ENCODE assay signal across 15 cellular contexts in genomic region chr10:131689016-131689415, GRCh38.
DNase-seq lines count a peak whose midpoint lies in the region; ATAC-seq and TF ChIP-seq lines count a peak whose summit lies in the region.
"Had no signal": no experiment of that assay in that cellular context is flagged by ENCODE, and none has a peak within 500 bp of the region (broad histone marks: within the 10 kb centered on the region; RNA-seq: fewer than 3 reads in every experiment).

No MANE protein-coding gene starts in this region.

- no peaks in the 10 kb centered on the region for H3K27me3 ChIP-seq in mesendoderm (ENCODE audit: insufficient read depth, low read length, poor library complexity)

- CTCF ChIA-PET in WTC11 (lab: Charles Lee): interaction anchor here (0.9 to 1.9 kb wide), 6 partner anchors 12 to 376 kb away, joined by 3 to 8 read pairs (median 4); no protein-coding TSS in a partner anchor

- H3K79me2 ChIP-seq in mesendoderm (ENCODE audit: control insufficient read depth, insufficient read depth, low read length): no peaks in the 10 kb centered on the region

- no peak overlapping the region for H4K8ac ChIP-seq in mesendoderm (ENCODE audit: low read depth, low read length)

- no peak overlapping the region for H4K5ac ChIP-seq in mesendoderm (ENCODE audit: low read length)

- intact Hi-C loops in natural killer cell (cut with micrococcal nuclease): no loop called here

- no peak overlapping the region for H3K27ac ChIP-seq in mesendoderm (ENCODE audit: low read depth, low read length)
- H3K27ac ChIP-seq: SK-N-MC had no signal

- no peaks in the 10 kb centered on the region for H3K36me3 Mint-ChIP-seq in natural killer cell treated with Interleukin-12 subunit alpha and Interleukin-12 subunit beta and Interleukin-15 and Interleukin-18, amount 100 ng/mL, for 72 hours
- no peaks in the 10 kb centered on the region for H3K36me3 Mint-ChIP-seq in natural killer cell
- no peaks in the 10 kb centered on the region for H3K36me3 Mint-ChIP-seq in WTC11

- H3K9me3 Mint-ChIP-seq in natural killer cell treated with Interleukin-12 subunit alpha and Interleukin-12 subunit beta and Interleukin-15 and Interleukin-18, amount 100 ng/mL, for 72 hours: no peaks in the 10 kb centered on the region
- H3K9me3 Mint-ChIP-seq in natural killer cell (no peaks in the 10 kb centered on the region), WTC11 (no peaks in the 10 kb centered on the region)
- H3K9me3 Mint-ChIP-seq: CD4-positive, alpha-beta T cell had no signal

- H2BK15ac ChIP-seq in mesendoderm (replicated peaks; ENCODE audit: low read depth): no peak overlapping the region

- peak; percentile 45 for DNase-seq in natural killer cell treated with Interleukin-12 subunit alpha and Interleukin-12 subunit beta and Interleukin-15 and Interleukin-18, amount 100 ng/mL, for 72 hours (ENCODE audit: low spot score)
- DNase-seq in natural killer cell: no peak
- DNase-seq in WTC11 (ENCODE audit: low spot score): peak; percentile 63
- DNase-seq in mesendoderm: peak; percentile 60
- no peak for DNase-seq in effector CD8-positive, alpha-beta T cell (lab: John Stamatoyannopoulos, UW)
- DNase-seq: AML-193; Calu3; CD4-positive, alpha-beta T cell; HFFc6; NCI-H2029 had no signal

- no peaks in the 10 kb centered on the region for H3K79me1 ChIP-seq in mesendoderm (ENCODE audit: low read length)

- H3K27ac Mint-ChIP-seq in natural killer cell treated with Interleukin-12 subunit alpha and Interleukin-12 subunit beta and Interleukin-15 and Interleukin-18, amount 100 ng/mL, for 72 hours: no peak overlapping the region
- no peak overlapping the region for H3K27ac Mint-ChIP-seq in natural killer cell
- H3K27ac Mint-ChIP-seq in WTC11: no peak overlapping the region
- H3K27ac Mint-ChIP-seq: CD4-positive, alpha-beta T cell; HFFc6 had no signal

- POLR2A ChIA-PET in WTC11 (lab: Charles Lee): no interaction called here

- H3K4me2 ChIP-seq in mesendoderm (ENCODE audit: low read length): no peak overlapping the region

- no peak overlapping the region for H3K9ac ChIP-seq in mesendoderm (ENCODE audit: low read length)

- H3K18ac ChIP-seq in mesendoderm (ENCODE audit: low read length): no peak overlapping the region

- no peak overlapping the region for H2BK120ac ChIP-seq in mesendoderm (ENCODE audit: low read depth, low read length)

- no peak for ATAC-seq in natural killer cell treated with Interleukin-12 subunit alpha and Interleukin-12 subunit beta and Interleukin-15 and Interleukin-18, amount 100 ng/mL, for 72 hours
- ATAC-seq in natural killer cell: no peak
- peak; percentile 72 for ATAC-seq in WTC11
- ATAC-seq in HG03442 (IDR thresholded peaks at IDR 0.05; ENCODE audit: unreplicated experiment): no peak
- no peak for ATAC-seq in HG03521 (IDR thresholded peaks at IDR 0.05; ENCODE audit: unreplicated experiment)
- ATAC-seq: Panc1, Right ventricle myocardium inferior had no signal

- no peak overlapping the region for H3K23ac ChIP-seq in mesendoderm (ENCODE audit: low read length)

- no peak overlapping the region for H3K4me3 ChIP-seq in mesendoderm (ENCODE audit: low read length)
- H3K4me3 ChIP-seq: SK-N-MC had no signal

- no CpG with 5 or more reads among the region's 14 CpGs for WGBS in mesendoderm (ENCODE audit: extremely low coverage, insufficient coverage, low lambda C conversion rate)

- H3K4me1 Mint-ChIP-seq in natural killer cell treated with Interleukin-12 subunit alpha and Interleukin-12 subunit beta and Interleukin-15 and Interleukin-18, amount 100 ng/mL, for 72 hours (ENCODE audit: low read depth in 2 of 2): no peaks in the 10 kb centered on the region
- no peaks in the 10 kb centered on the region for H3K4me1 Mint-ChIP-seq in natural killer cell
- H3K4me1 Mint-ChIP-seq in WTC11: peaks cover 13% of the 10 kb centered on the region

- no peak overlapping the region for H3K56ac ChIP-seq in mesendoderm (ENCODE audit: low read length)

- no peak overlapping the region for H3K4ac ChIP-seq in mesendoderm (ENCODE audit: low read depth, low read length)

- peaks cover 4 to 18% of the 10 kb centered on the region in 2 donors for H3K27me3 Mint-ChIP-seq in natural killer cell treated with Interleukin-12 subunit alpha and Interleukin-12 subunit beta and Interleukin-15 and Interleukin-18, amount 100 ng/mL, for 72 hours
- H3K27me3 Mint-ChIP-seq in natural killer cell (ENCODE audit: low read depth in 2 of 2) (peaks cover 0 to 7% of the 10 kb centered on the region in 2 donors), WTC11 (ENCODE audit: low read depth) (no peaks in the 10 kb centered on the region; the same call in 1 of the 2 replicates)

- H3K4me3 Mint-ChIP-seq in natural killer cell treated with Interleukin-12 subunit alpha and Interleukin-12 subunit beta and Interleukin-15 and Interleukin-18, amount 100 ng/mL, for 72 hours: no peak overlapping the region
- H3K4me3 Mint-ChIP-seq in natural killer cell (no peak overlapping the region), WTC11 (no peak overlapping the region)
- H3K4me3 Mint-ChIP-seq: CD4-positive, alpha-beta T cell; HFFc6 had no signal

- H2AK5ac ChIP-seq in mesendoderm (ENCODE audit: low read length): no peak overlapping the region

- TF ChIP-seq CTCF in natural killer cell (IDR thresholded peaks at IDR 0.05): no peak
- TF ChIP-seq CTCF in WTC11 (IDR thresholded peaks at IDR 0.05): no peak

- H3K36me3 ChIP-seq in mesendoderm (ENCODE audit: control insufficient read depth, insufficient read depth, low read length): no peaks in the 10 kb centered on the region

- no peak overlapping the region for H2BK5ac ChIP-seq in mesendoderm (ENCODE audit: low read length)

- no peaks in the 10 kb centered on the region for H3K4me1 ChIP-seq in mesendoderm (ENCODE audit: control insufficient read depth, low read depth, low read length)

TF ChIP-seq in WTC11, 78 proteins besides CTCF, POLR2A, EP300 and RAD21:
- TF ChIP-seq SMAD3 (CRISPR knock-in tag; IDR thresholded peaks at IDR 0.05; ENCODE audit: borderline replicate concordance) (no peak), STAT6 (CRISPR knock-in tag; conservative IDR thresholded peaks at IDR 0.05; ENCODE audit: low read depth) (no peak), MLX (CRISPR knock-in tag; IDR thresholded peaks at IDR 0.05) (no peak), ATF3 (CRISPR knock-in tag; conservative IDR thresholded peaks at IDR 0.05) (no peak)

Comparison
In these comparisons a context has a peak if more than half of its experiments do, and no peak if none do; other contexts are left out.
1. DNase-seq: peak in natural killer cell treated with Interleukin-12 subunit alpha and Interleukin-12 subunit beta and Interleukin-15 and Interleukin-18, amount 100 ng/mL, for 72 hours (single experiment), WTC11 (single experiment) and mesendoderm (single experiment); none in natural killer cell (single experiment) and effector CD8-positive, alpha-beta T cell (single experiment).